In the genomic region with DNA sequence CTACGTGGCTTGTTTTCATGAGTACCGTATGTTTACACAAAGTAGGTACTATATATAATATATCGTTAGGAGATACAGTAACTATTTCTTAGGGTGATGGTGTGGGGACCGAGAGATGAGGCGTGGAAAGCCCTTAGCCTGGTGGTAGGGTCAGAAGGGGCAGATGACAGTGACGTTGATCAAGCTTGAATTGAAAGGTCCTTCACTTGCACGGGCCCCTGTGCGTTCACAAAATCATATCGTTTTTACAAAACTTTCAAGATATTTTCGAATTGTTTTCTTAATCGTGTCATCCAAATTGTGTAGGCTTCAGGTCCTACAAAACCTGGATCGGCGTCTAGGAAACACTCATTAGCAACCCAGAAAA, we compare ENCODE assay signal across 2 cellular contexts.
TF ChIP-seq lines count a peak whose summit lies in the region.

No MANE protein-coding gene starts in this region.

TF ChIP-seq in HEK293, 187 proteins besides CTCF, POLR2A, EP300 and RAD21 (continued from another document):
- TF ChIP-seq FEZF1 (tag by site-specific recombination; IDR thresholded peaks at IDR 0.05) (no peak), PRDM1 (tag by site-specific recombination; IDR thresholded peaks at IDR 0.05) (no peak), ZNF140 (tag by site-specific recombination; IDR thresholded peaks at IDR 0.05) (no peak)
- TF ChIP-seq, protein P1, sequence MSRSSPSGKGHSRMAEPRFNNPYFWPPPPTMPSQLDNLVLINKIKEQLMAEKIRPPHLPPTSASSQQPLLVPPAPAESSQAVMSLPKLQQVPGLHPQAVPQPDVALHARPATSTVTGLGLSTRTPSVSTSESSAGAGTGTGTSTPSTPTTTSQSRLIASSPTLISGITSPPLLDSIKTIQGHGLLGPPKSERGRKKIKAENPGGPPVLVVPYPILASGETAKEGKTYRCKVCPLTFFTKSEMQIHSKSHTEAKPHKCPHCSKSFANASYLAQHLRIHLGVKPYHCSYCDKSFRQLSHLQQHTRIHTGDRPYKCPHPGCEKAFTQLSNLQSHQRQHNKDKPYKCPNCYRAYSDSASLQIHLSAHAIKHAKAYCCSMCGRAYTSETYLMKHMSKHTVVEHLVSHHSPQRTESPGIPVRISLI (tag by site-specific recombination; IDR thresholded peaks at IDR 0.05): no peak

TF ChIP-seq in WTC11, 78 proteins besides CTCF, POLR2A, EP300 and RAD21 (continued from another document):
- TF ChIP-seq TEAD1 (CRISPR knock-in tag; IDR thresholded peaks at IDR 0.05): no peak
- TF ChIP-seq CREB1 (CRISPR knock-in tag; IDR thresholded peaks at IDR 0.05): no peak
- TF ChIP-seq, protein P2, sequence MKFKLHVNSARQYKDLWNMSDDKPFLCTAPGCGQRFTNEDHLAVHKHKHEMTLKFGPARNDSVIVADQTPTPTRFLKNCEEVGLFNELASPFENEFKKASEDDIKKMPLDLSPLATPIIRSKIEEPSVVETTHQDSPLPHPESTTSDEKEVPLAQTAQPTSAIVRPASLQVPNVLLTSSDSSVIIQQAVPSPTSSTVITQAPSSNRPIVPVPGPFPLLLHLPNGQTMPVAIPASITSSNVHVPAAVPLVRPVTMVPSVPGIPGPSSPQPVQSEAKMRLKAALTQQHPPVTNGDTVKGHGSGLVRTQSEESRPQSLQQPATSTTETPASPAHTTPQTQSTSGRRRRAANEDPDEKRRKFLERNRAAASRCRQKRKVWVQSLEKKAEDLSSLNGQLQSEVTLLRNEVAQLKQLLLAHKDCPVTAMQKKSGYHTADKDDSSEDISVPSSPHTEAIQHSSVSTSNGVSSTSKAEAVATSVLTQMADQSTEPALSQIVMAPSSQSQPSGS (CRISPR knock-in tag; IDR thresholded peaks at IDR 0.05; ENCODE audit: borderline replicate concordance, low read depth): no peak
- no peak for TF ChIP-seq NFATC4 (CRISPR knock-in tag; IDR thresholded peaks at IDR 0.05)
TF ChIP-seq in WTC11: peak in this region for 0.
